1 cellular context compared by ENCODE assay signal in the genomic region with DNA sequence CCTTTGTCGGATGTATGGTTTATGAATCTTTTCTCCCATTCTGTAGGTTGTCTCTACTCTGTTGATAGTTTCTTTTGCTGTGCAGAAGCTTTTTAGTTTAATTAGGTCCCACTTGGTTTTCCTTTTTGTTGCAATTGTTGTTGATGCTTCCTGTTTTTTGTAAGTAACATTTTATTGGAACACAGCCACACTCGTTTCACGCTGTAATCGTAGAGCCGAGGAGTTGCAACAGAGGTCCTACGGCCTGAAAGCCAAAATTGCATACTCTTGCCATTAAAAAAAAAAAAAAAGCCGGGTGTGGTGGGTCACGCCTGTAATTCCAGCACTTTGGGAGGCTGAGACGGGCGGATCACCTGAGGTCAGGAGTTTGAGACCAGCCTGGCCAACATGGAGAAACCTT. TPM values are rescaled to one million over a fixed set of nuclear protein-coding genes. Genes with fewer than 3 reads are reported as not detected.
"Had no signal": no experiment of that assay in that cellular context is flagged by ENCODE, and none has a peak within 500 bp of the region (broad histone marks: within the 10 kb centered on the region; RNA-seq: fewer than 3 reads in every experiment).

No MANE protein-coding gene starts in this region.

RNA-seq across cellular contexts. Expression of gene MAP6D1, which starts 40.9 kb away (rescaled TPM):
- polyA plus RNA-seq: immature natural killer cell had no signal
